In genomic region chr11:104905271-104905670, GRCh38 we compare ENCODE assay signal across 19 cellular contexts. TPM values are rescaled to one million over a fixed set of nuclear protein-coding genes. Genes with fewer than 3 reads are reported as not detected.
A peak's percentile ranks its signal among the peaks of the same experiment; 100 is the strongest.
DNase-seq lines count a peak whose midpoint lies in the region; ATAC-seq and TF ChIP-seq lines count a peak whose summit lies in the region.
"Had no signal": no experiment of that assay in that cellular context is flagged by ENCODE, and none has a peak within 500 bp of the region (broad histone marks: within the 10 kb centered on the region; RNA-seq: fewer than 3 reads in every experiment).

No MANE protein-coding gene starts in this region.

- H3K27ac ChIP-seq in mammary epithelial cell (ENCODE audit: insufficient read depth, low read depth, low read length), result no peak overlapping the region
- no peak overlapping the region for H3K27ac ChIP-seq in PC-3 (ENCODE audit: low read length)
- H3K27ac ChIP-seq: lower lobe of right lung, SK-N-MC, thoracic aorta had no signal

- 0 out of 2 replicates have a peak, but pooled peaks cover 4% of the 10 kb centered on the region for H3K9me2 ChIP-seq in PC-3 (replicated peaks; ENCODE audit: low read length)

- TF ChIP-seq CTCF in MCF 10A (IDR thresholded peaks at IDR 0.05; ENCODE audit: unreplicated experiment) (no peak), mammary epithelial cell (conservative IDR thresholded peaks at IDR 0.05 in 1 of 2, IDR thresholded peaks at IDR 0.05 in 1 of 2; ENCODE audit: extremely low read depth in 1 of 2, insufficient read depth in 1 of 2, low read depth in 1 of 2, low read length in 2 of 2) (peak in 1 of 2 donors; percentile 28), PC-3 (conservative IDR thresholded peaks at IDR 0.05; ENCODE audit: low read depth, low read length) (peak; percentile 56), epithelial cell of proximal tubule (conservative IDR thresholded peaks at IDR 0.05; ENCODE audit: low read depth, low read length) (peak; percentile 51), lower leg skin (IDR thresholded peaks at IDR 0.05) (no peak)

- no peak overlapping the region for H3K9ac ChIP-seq in mammary epithelial cell (ENCODE audit: insufficient read depth, low read length)
- H3K9ac ChIP-seq in PC-3 (ENCODE audit: low read length), result no peak overlapping the region

- in situ Hi-C loops in mammary epithelial cell (cut with MboI; ENCODE audit: low sequenced_read_pairs in 2 of 2), result no loop called here

- H3K27me3 ChIP-seq in mammary epithelial cell (ENCODE audit: insufficient read depth, low read length) (peaks cover 3% of the 10 kb centered on the region), PC-3 (ENCODE audit: low read length) (no peaks in the 10 kb centered on the region)

- POLR2A ChIA-PET in MCF 10A (lab: Yijun Ruan, JAX), result no interaction called here
- POLR2A ChIA-PET in PC-3 (lab: Charles Lee; ENCODE audit: unreplicated experiment), result no interaction called here

- no peak for TF ChIP-seq POLR2A in lower leg skin (IDR thresholded peaks at IDR 0.05)

- dilution Hi-C loops in mammary epithelial cell (cut with HindIII; ENCODE audit: low sequenced_read_pairs), result no loop called here

- H3K36me3 Mint-ChIP-seq in MCF 10A (ENCODE audit: insufficient read depth, unreplicated experiment), result no peaks in the 10 kb centered on the region

- CTCF ChIA-PET in MCF 10A (lab: Yijun Ruan, JAX), result no interaction called here
- CTCF ChIA-PET in mammary epithelial cell (lab: Charles Lee; ENCODE audit: low non-redundant PET), result no interaction called here
- CTCF ChIA-PET in PC-3 (lab: Charles Lee), result no interaction called here

- H3K79me2 ChIP-seq in mammary epithelial cell (ENCODE audit: insufficient read depth, low read length) (no peaks in the 10 kb centered on the region), PC-3 (ENCODE audit: low read length) (no peaks in the 10 kb centered on the region)

- no peaks in the 10 kb centered on the region for H3K9me3 ChIP-seq in mammary epithelial cell (replicated peaks; ENCODE audit: insufficient read depth, low read length)
- no peaks in the 10 kb centered on the region for H3K9me3 ChIP-seq in PC-3 (ENCODE audit: low read length)
- H3K9me3 ChIP-seq: lower lobe of right lung, thoracic aorta had no signal

- ATAC-seq in PC-3 (no peak), HG03354 (IDR thresholded peaks at IDR 0.05; ENCODE audit: poor library complexity, severe bottlenecking, unreplicated experiment) (no peak)
- ATAC-seq: lower lobe of right lung, natural killer cell had no signal

- H3K4me3 ChIP-seq in mammary epithelial cell (replicated peaks in 1 of 3; ENCODE audit: insufficient read depth in 1 of 3, low read depth in 2 of 3, low read length in 3 of 3), result no peak overlapping the region
- H3K4me3 ChIP-seq in PC-3 (ENCODE audit: low read length), result no peak overlapping the region
- no peak overlapping the region for H3K4me3 ChIP-seq in epithelial cell of proximal tubule (ENCODE audit: low read depth, low read length)
- no peak overlapping the region for H3K4me3 ChIP-seq in lower leg skin (ENCODE audit: low read depth, poor library complexity, severe bottlenecking)
- H3K4me3 ChIP-seq: lower lobe of right lung, SK-N-MC, thoracic aorta had no signal

- H3K4me3 Mint-ChIP-seq in MCF 10A (ENCODE audit: unreplicated experiment), result no peak overlapping the region
- H3K4me3 Mint-ChIP-seq: natural killer cell had no signal

- DNase-seq in MCF 10A (ENCODE audit: unreplicated experiment), result peak; percentile 13
- DNase-seq in mammary epithelial cell, result no peak
- DNase-seq in PC-3, result peak; percentile 26
- DNase-seq in epithelial cell of proximal tubule (ENCODE audit: low read depth), result no peak
- no peak for DNase-seq in NCI-H748 treated with DMSO at 0.1 percent for 48 hours (lab: John Stamatoyannopoulos, UW)
- DNase-seq in mucosa of gallbladder (ENCODE audit: low spot score), result no peak
- DNase-seq in lower leg skin (ENCODE audit: low spot score in 2 of 2), result no peak
- DNase-seq: activated CD4-positive, alpha-beta T cell treated with anti-CD3 and anti-CD28 coated beads for 1 hour; lower lobe of right lung; natural killer cell; NCI-H187 treated with DMSO at 0.1 percent for 48 hours; NCI-H510A treated with DMSO at 0.1 percent for 48 hours; OCI-M1; stimulated activated CD4-positive, alpha-beta T cell treated with anti-CD3 and anti-CD28 coated beads, Interleukin-12 subunit alpha, Interleukin-12 subunit beta, amount 100 ng/mL, for 4 hours; T1000 had no signal

- H3K36me3 ChIP-seq in mammary epithelial cell (ENCODE audit: insufficient read depth, low read length), result no peaks in the 10 kb centered on the region
- H3K36me3 ChIP-seq in PC-3 (ENCODE audit: low read depth, low read length), result no peaks in the 10 kb centered on the region
- H3K36me3 ChIP-seq: thoracic aorta had no signal

- intact Hi-C loops in MCF 10A (cut with micrococcal nuclease) (no loop called here), mammary epithelial cell (cut with micrococcal nuclease) (no loop called here), PC-3 (cut with micrococcal nuclease) (no loop called here), lower leg skin (cut with DNase I; ENCODE audit: low total_unique reads) (no loop called here)

- no peaks in the 10 kb centered on the region for H3K9me3 Mint-ChIP-seq in MCF 10A (ENCODE audit: unreplicated experiment)

- no peaks in the 10 kb centered on the region for H3K4me1 ChIP-seq in mammary epithelial cell (ENCODE audit: insufficient read depth, low read length)
- no peaks in the 10 kb centered on the region for H3K4me1 ChIP-seq in PC-3 (ENCODE audit: insufficient read depth, low read length)
- H3K4me1 ChIP-seq: lower lobe of right lung had no signal

- H4K20me1 ChIP-seq in mammary epithelial cell (ENCODE audit: insufficient read depth, low read length) (no peaks in the 10 kb centered on the region), PC-3 (ENCODE audit: low read length) (no peaks in the 10 kb centered on the region)

- no peak overlapping the region for H3K27ac Mint-ChIP-seq in MCF 10A (ENCODE audit: low read depth, unreplicated experiment)
- H3K27ac Mint-ChIP-seq: natural killer cell had no signal

- no peaks in the 10 kb centered on the region for H3F3A ChIP-seq in PC-3 (ENCODE audit: low read length, unreplicated experiment)

- no peaks in the 10 kb centered on the region for H3K27me3 Mint-ChIP-seq in MCF 10A (ENCODE audit: insufficient read depth, unreplicated experiment)

- no peaks in the 10 kb centered on the region for H3K4me1 Mint-ChIP-seq in MCF 10A (ENCODE audit: insufficient read depth, unreplicated experiment)

- H2AFZ ChIP-seq in mammary epithelial cell (ENCODE audit: low read depth, low read length) (no peak overlapping the region), PC-3 (ENCODE audit: low read length) (no peak overlapping the region)

- no TSS peak for BruUV-seq in MCF 10A (replicated peaks; lab: Mats Ljungman, UMichigan)
- no TSS peak for BruUV-seq in mammary epithelial cell (replicated peaks; lab: Mats Ljungman, UMichigan)
- no TSS peak for BruUV-seq in PC-3 (replicated peaks; lab: Mats Ljungman, UMichigan)

- WGBS in mammary epithelial cell (ENCODE audit: low coverage, missing lambda C conversion rate), result 74% methylated on average over 4 of the region's 4 CpGs
- 92% methylated on average over 4 of the region's 4 CpGs for WGBS in lower leg skin, 2 donors

- H3K4me2 ChIP-seq in mammary epithelial cell (ENCODE audit: insufficient read depth, low read depth, low read length), result no peak overlapping the region
- H3K4me2 ChIP-seq in PC-3 (ENCODE audit: low read length), result no peak overlapping the region

RNA-seq across cellular contexts. Expression of gene CASP12, which starts 7.0 kb away (rescaled TPM):
- not detected in 2 replicates for total RNA-seq in MCF 10A (2022)
- total RNA-seq in mammary epithelial cell, result not detected
- not detected for polyA plus RNA-seq in mammary epithelial cell
- not detected for polyA minus RNA-seq in mammary epithelial cell
- total RNA-seq in PC-3 (2014; rRNA removed), result not detected in 2 replicates
- total RNA-seq in epithelial cell of proximal tubule, result not detected in 2 replicates
- 2.0 TPM for total RNA-seq in mucosa of gallbladder
- total RNA-seq in lower leg skin, result 1 to 10 TPM in 1 of 4 donors, under 1 TPM in 2, not detected in 1; 0.64 to 1.1 (median 0.84) TPM
- total RNA-seq: Daoy, natural killer cell had no signal

Comparison
In these comparisons a context has a peak if more than half of its experiments do, and no peak if none do; other contexts are left out.
1. DNase-seq: peak in MCF 10A (single experiment) and PC-3 (single experiment); none in mammary epithelial cell (single experiment), epithelial cell of proximal tubule (single experiment), NCI-H748 treated with DMSO at 0.1 percent for 48 hours (single experiment), mucosa of gallbladder (single experiment) and lower leg skin (0 of 2).
2. CTCF ChIP-seq: peak in PC-3 (single experiment) and epithelial cell of proximal tubule (single experiment); none in MCF 10A (single experiment) and lower leg skin (0 of 3).